Comparison of ENCODE assay signal across 15 cellular contexts in the genomic region with DNA sequence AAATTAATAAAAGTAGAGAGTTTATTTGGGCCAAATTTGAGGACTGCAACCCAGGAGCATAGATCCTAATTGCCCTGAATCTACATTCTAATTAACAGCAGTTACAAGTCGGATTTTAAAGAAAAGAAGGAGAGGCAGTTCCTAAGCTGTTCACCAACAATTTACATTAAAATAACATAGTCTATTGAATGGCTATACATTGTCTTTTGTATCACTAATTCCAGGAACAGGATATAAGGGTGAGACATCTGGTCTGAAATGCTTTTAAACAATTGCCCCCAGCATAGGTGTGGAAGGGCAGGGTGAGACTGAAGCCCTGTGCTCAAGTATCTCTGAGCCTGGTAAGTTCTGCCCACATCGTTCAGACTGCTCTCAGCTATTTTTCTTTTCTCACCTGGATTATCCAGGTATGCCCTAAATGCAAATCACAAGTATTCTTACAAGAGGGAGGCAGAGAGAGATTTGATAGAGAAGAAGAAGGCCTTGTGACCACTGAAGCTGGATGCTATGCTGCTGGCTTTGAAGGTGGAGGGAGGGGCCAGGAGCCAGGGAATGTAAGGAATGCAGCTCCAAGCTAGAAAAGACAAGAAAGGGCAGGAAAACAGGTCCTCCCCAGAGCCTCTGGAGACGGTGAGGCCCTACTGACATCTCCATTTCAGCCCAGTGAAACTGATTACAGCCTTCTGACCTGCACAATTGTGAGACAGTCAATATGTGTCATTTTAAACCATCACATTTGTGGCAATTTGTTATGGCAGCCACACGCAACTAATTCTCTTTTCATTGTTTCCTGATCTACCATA.
DNase-seq lines count a peak whose midpoint lies in the region; ATAC-seq and TF ChIP-seq lines count a peak whose summit lies in the region.
"Had no signal": no experiment of that assay in that cellular context is flagged by ENCODE, and none has a peak within 500 bp of the region (broad histone marks: within the 10 kb centered on the region; RNA-seq: fewer than 3 reads in every experiment).

No MANE protein-coding gene starts in this region.

- no peaks in the 10 kb centered on the region for H3K27me3 ChIP-seq in osteoblast (ENCODE audit: insufficient read depth, low read length)

- no peak for TF ChIP-seq CTCF in fibroblast of the aortic adventitia (IDR thresholded peaks at IDR 0.05; ENCODE audit: insufficient read depth, low read length)
- no peak for TF ChIP-seq CTCF in osteoblast (IDR thresholded peaks at IDR 0.05; ENCODE audit: extremely low read depth, low read depth, low read length)

- H3K4me3 ChIP-seq in fibroblast of the aortic adventitia (ENCODE audit: low read depth, low read length) (no peak overlapping the region), osteoblast (ENCODE audit: insufficient read depth, low read length) (no peak overlapping the region)
- H3K4me3 ChIP-seq: coronary artery had no signal

- peaks cover 25% of the 10 kb centered on the region for H3K4me1 ChIP-seq in osteoblast (ENCODE audit: insufficient read depth, low read length)

- no peaks in the 10 kb centered on the region for H3K36me3 ChIP-seq in osteoblast (ENCODE audit: insufficient read depth, low read length)

- no peaks in the 10 kb centered on the region for H3K9me3 ChIP-seq in osteoblast (ENCODE audit: low read depth, low read length)

- no peaks in the 10 kb centered on the region for H3K9me3 Mint-ChIP-seq in stimulated activated effector memory CD8-positive, alpha-beta T cell treated with anti-CD3 and anti-CD28 coated beads, Interleukin-12 subunit alpha, Interleukin-12 subunit beta, amount 100 ng/mL, for 72 hours

- H2AFZ ChIP-seq in osteoblast (ENCODE audit: low read length) = peak overlapping the region; percentile 2

- H4K20me1 ChIP-seq in osteoblast (ENCODE audit: insufficient read depth, low read length) = no peaks in the 10 kb centered on the region

- H3K27ac ChIP-seq in osteoblast (ENCODE audit: low read depth, low read length) = no peak overlapping the region
- H3K27ac ChIP-seq: coronary artery had no signal

- H3K79me2 ChIP-seq in osteoblast (ENCODE audit: insufficient read depth, low read length) = no peaks in the 10 kb centered on the region

- no peak overlapping the region for H3K4me2 ChIP-seq in osteoblast (ENCODE audit: insufficient read depth, low read length)

- peaks cover 6% of the 10 kb centered on the region for H3K4me1 Mint-ChIP-seq in stimulated activated effector memory CD8-positive, alpha-beta T cell treated with anti-CD3 and anti-CD28 coated beads, Interleukin-12 subunit alpha, Interleukin-12 subunit beta, amount 100 ng/mL, for 72 hours

- H3K36me3 Mint-ChIP-seq in stimulated activated effector memory CD8-positive, alpha-beta T cell treated with anti-CD3 and anti-CD28 coated beads, Interleukin-12 subunit alpha, Interleukin-12 subunit beta, amount 100 ng/mL, for 72 hours = peaks cover 9% of the 10 kb centered on the region

- DNase-seq in HCEC 1CT (peak; percentile 13), RPMI7951 (ENCODE audit: low read depth) (peak; percentile 68), fibroblast of the aortic adventitia (ENCODE audit: low read depth) (peak; percentile 68), osteoblast (ENCODE audit: insufficient read length, low spot score, missing footprints) (no peak), NAMALWA (ENCODE audit: low spot score) (no peak), NCI-H345 (lab: John Stamatoyannopoulos, UW) (no peak), NCI-H1436 treated with DMSO at 0.1 percent for 48 hours (lab: John Stamatoyannopoulos, UW) (no peak)
- no peak for DNase-seq in stimulated activated effector memory CD8-positive, alpha-beta T cell treated with anti-CD3 and anti-CD28 coated beads, Interleukin-12 subunit alpha, Interleukin-12 subunit beta, amount 100 ng/mL, for 72 hours (ENCODE audit: low spot score in 2 of 2)
- DNase-seq: activated CD4-positive, alpha-beta T cell treated with anti-CD3 and anti-CD28 coated beads, Interleukin-2, amount 50 U/mL, for 1 hour; activated gamma-delta T cell treated with Interleukin-2 at 50 U/mL for 16 hours; DND-41; head of caudate nucleus; NCI-H510A treated with DMSO at 0.1 percent for 48 hours; stimulated activated CD4-positive, alpha-beta T cell treated with anti-CD3 and anti-CD28 coated beads, Interleukin-12 subunit alpha, Interleukin-12 subunit beta, amount 100 ng/mL, for 4 hours had no signal

- no peak overlapping the region for H3K4me3 Mint-ChIP-seq in stimulated activated effector memory CD8-positive, alpha-beta T cell treated with anti-CD3 and anti-CD28 coated beads, Interleukin-12 subunit alpha, Interleukin-12 subunit beta, amount 100 ng/mL, for 72 hours

- ATAC-seq in stimulated activated effector memory CD8-positive, alpha-beta T cell treated with anti-CD3 and anti-CD28 coated beads, Interleukin-12 subunit alpha, Interleukin-12 subunit beta, amount 100 ng/mL, for 72 hours = no peak

- H3K27ac Mint-ChIP-seq in stimulated activated effector memory CD8-positive, alpha-beta T cell treated with anti-CD3 and anti-CD28 coated beads, Interleukin-12 subunit alpha, Interleukin-12 subunit beta, amount 100 ng/mL, for 72 hours = no peak overlapping the region

Comparison
In these comparisons a context has a peak if more than half of its experiments do, and no peak if none do; other contexts are left out.
1. DNase-seq: peak in HCEC 1CT (single experiment), RPMI7951 (single experiment) and fibroblast of the aortic adventitia (single experiment); none in osteoblast (single experiment), NAMALWA (single experiment), NCI-H345 (single experiment), stimulated activated effector memory CD8-positive, alpha-beta T cell treated with anti-CD3 and anti-CD28 coated beads, Interleukin-12 subunit alpha, Interleukin-12 subunit beta, amount 100 ng/mL, for 72 hours (0 of 2) and NCI-H1436 treated with DMSO at 0.1 percent for 48 hours (single experiment).